In genomic region chr2:218259099-218259921, GRCh38 we compare ENCODE assay signal across 8 cellular contexts. TPM values are rescaled to one million over a fixed set of nuclear protein-coding genes. Genes with fewer than 3 reads are reported as not detected.
DNase-seq lines count a peak whose midpoint lies in the region; ATAC-seq and TF ChIP-seq lines count a peak whose summit lies in the region.

No MANE protein-coding gene starts in this region.

- no peak overlapping the region for H3K9ac ChIP-seq in SK-N-SH

- DNase-seq in Calu3, result no peak
- peak; percentile 81 for DNase-seq in SK-N-SH
- DNase-seq in foreskin fibroblast, result peak; percentile 72 to 88
- DNase-seq in ovary, result peak in 4 of 5 donors; percentile 57 to 79 (median 74)
- no peak for DNase-seq in HK-2 (ENCODE audit: unreplicated experiment)
- DNase-seq in DMS 273 treated with DMSO at 0.1 percent for 48 hours (lab: John Stamatoyannopoulos, UW), result no peak

- TF ChIP-seq POLR2A in ovary (IDR thresholded peaks at IDR 0.05), result peak; percentile 3

- TF ChIP-seq RAD21 in SK-N-SH (IDR thresholded peaks at IDR 0.05; ENCODE audit: low read length), result no peak

- H3K4me2 ChIP-seq in SK-N-SH, result peak overlapping the region; percentile 45; the same call in 1 of the 2 replicates

- 62% methylated on average over 12 of the region's 15 CpGs for WGBS in SK-N-SH (ENCODE audit: low lambda C conversion rate)
- WGBS in ovary, 3 donors, result 3 to 8% (median 5%) methylated on average over 15 of the region's 15 CpGs

- no peaks in the 10 kb centered on the region for H3K9me2 ChIP-seq in SK-N-SH

- H3K36me3 ChIP-seq in SK-N-SH (replicated peaks in 1 of 2; ENCODE audit: control insufficient read depth in 1 of 2, insufficient read depth in 2 of 2, low read length in 1 of 2), result peaks cover 15 to 33% of the 10 kb centered on the region in 2 experiments
- no peaks in the 10 kb centered on the region for H3K36me3 ChIP-seq in ovary

- no peak overlapping the region for H3K4me3 ChIP-seq in SK-N-SH (ENCODE audit: low read depth in 2 of 2, low read length in 1 of 2)
- H3K4me3 ChIP-seq in foreskin fibroblast (ENCODE audit: low read depth in 1 of 2, low read length in 2 of 2), result no peak overlapping the region
- no peak overlapping the region for H3K4me3 ChIP-seq in ovary

- peaks cover 66% of the 10 kb centered on the region for H3K36me3 Mint-ChIP-seq in Calu3 (ENCODE audit: insufficient read depth, unreplicated experiment)

- H3K4me1 ChIP-seq in SK-N-SH (ENCODE audit: control insufficient read depth in 1 of 2, insufficient read depth in 2 of 2, low read depth in 1 of 2, low read length in 1 of 2) (peaks cover 11 to 52% of the 10 kb centered on the region in 2 experiments), ovary (ENCODE audit: insufficient read depth) (peaks cover 22% of the 10 kb centered on the region)

- no peaks in the 10 kb centered on the region for H3K9me3 ChIP-seq in SK-N-SH
- no peaks in the 10 kb centered on the region for H3K9me3 ChIP-seq in ovary

- H3K27ac ChIP-seq in SK-N-SH (ENCODE audit: low read depth in 2 of 2, low read length in 1 of 2) (peak overlapping the region; percentile 75 to 95), ovary (peak overlapping the region; percentile 71 to 80)

- no peaks in the 10 kb centered on the region for H4K20me1 ChIP-seq in SK-N-SH (ENCODE audit: insufficient read depth)

- H3K27me3 ChIP-seq in SK-N-SH (ENCODE audit: insufficient read depth) (no peaks in the 10 kb centered on the region), ovary (no peaks in the 10 kb centered on the region)

- CTCF ChIA-PET in Calu3 (lab: Charles Lee) (no interaction called here), SK-N-SH (lab: Yijun Ruan, JAX) (interaction anchor here (0.9 to 4.2 kb wide), 7 partner anchors 13 to 430 kb away, joined by 3 to 34 read pairs (median 4); partner anchors contain the start of gene CATIP)

- H3K4me1 Mint-ChIP-seq in Calu3 (ENCODE audit: low read depth, unreplicated experiment), result peaks cover 19% of the 10 kb centered on the region

- H3K27me3 Mint-ChIP-seq in Calu3 (ENCODE audit: unreplicated experiment), result no peaks in the 10 kb centered on the region

- peaks cover 42% of the 10 kb centered on the region for H3F3A ChIP-seq in SK-N-SH (replicated peaks; ENCODE audit: insufficient read depth)

- H3K27ac Mint-ChIP-seq in Calu3 (ENCODE audit: unreplicated experiment), result peak overlapping the region; percentile 5

- H3K79me2 ChIP-seq in SK-N-SH (ENCODE audit: insufficient read depth), result no peaks in the 10 kb centered on the region

- peak in 1 of 2 experiments; percentile 45; a peak in 1 of 4 replicates for TF ChIP-seq EP300 in SK-N-SH (IDR thresholded peaks at IDR 0.05; ENCODE audit: borderline replicate concordance in 1 of 2, low read depth in 1 of 2, low read length in 1 of 2)
- TF ChIP-seq EP300 in ovary (IDR thresholded peaks at IDR 0.05), result peak; percentile 51

- intact Hi-C loops in Calu3 (cut with micrococcal nuclease; ENCODE audit: unreplicated experiment) (no loop called here), ovary (cut with DNase I) (no loop called here)

- H2AFZ ChIP-seq in SK-N-SH (ENCODE audit: low read depth), result no peak overlapping the region

- H3K4me3 Mint-ChIP-seq in Calu3 (ENCODE audit: low read depth, unreplicated experiment), result no peak overlapping the region

- BruUV-seq in Calu3 (replicated peaks; lab: Mats Ljungman, UMichigan), result no TSS peak

- POLR2A ChIA-PET in SK-N-SH (lab: Yijun Ruan, JAX), result no interaction called here

- TF ChIP-seq CTCF in Calu3 (IDR thresholded peaks at IDR 0.05; ENCODE audit: unreplicated experiment) (no peak), SK-N-SH (IDR thresholded peaks at IDR 0.05) (no peak), foreskin fibroblast (IDR thresholded peaks at IDR 0.05; ENCODE audit: low read depth, low read length) (no peak), ovary (IDR thresholded peaks at IDR 0.05) (peak in 1 of 3 donors; percentile 6)

- ATAC-seq in GM21515 (IDR thresholded peaks at IDR 0.05; ENCODE audit: unreplicated experiment), result no peak
- no peak for ATAC-seq in HG03520 (IDR thresholded peaks at IDR 0.05; ENCODE audit: unreplicated experiment)

- no peaks in the 10 kb centered on the region for H3K9me3 Mint-ChIP-seq in Calu3 (ENCODE audit: low read depth, unreplicated experiment)

TF ChIP-seq in SK-N-SH, 30 proteins besides CTCF, POLR2A, EP300 and RAD21 (continues in another document):
- no peak for TF ChIP-seq ELF1 (IDR thresholded peaks at IDR 0.05)
- TF ChIP-seq ZBTB33 (IDR thresholded peaks at IDR 0.05; ENCODE audit: borderline replicate concordance, low read depth), result no peak
- TF ChIP-seq RFX5 (IDR thresholded peaks at IDR 0.05; ENCODE audit: low read length), result no peak
- TF ChIP-seq USF1 (IDR thresholded peaks at IDR 0.05; ENCODE audit: borderline replicate concordance, low read depth), result no peak
- no peak for TF ChIP-seq EZH2phosphoT487 (IDR thresholded peaks at IDR 0.05; ENCODE audit: borderline replicate concordance, low read depth)
- peak; percentile 50; the same call in 1 of the 2 replicates for TF ChIP-seq MXI1 (IDR thresholded peaks at IDR 0.05; ENCODE audit: low read depth, low read length)
- no peak for TF ChIP-seq TEAD4 (IDR thresholded peaks at IDR 0.05; ENCODE audit: borderline replicate concordance, insufficient read depth)
- TF ChIP-seq RXRA (IDR thresholded peaks at IDR 0.05; ENCODE audit: borderline replicate concordance, low read depth), result no peak
- peak; percentile 63 for TF ChIP-seq POLR2AphosphoS5 (IDR thresholded peaks at IDR 0.05; ENCODE audit: low read depth, low read length)
- TF ChIP-seq RCOR1 (IDR thresholded peaks at IDR 0.05; ENCODE audit: low read length), result 0 out of 2 replicates have a peak, but pooled peaks have one; percentile 17
- TF ChIP-seq JUND (IDR thresholded peaks at IDR 0.05), result peak; percentile 48; the same call in 1 of the 2 replicates
- TF ChIP-seq CHD2 (IDR thresholded peaks at IDR 0.05; ENCODE audit: low read length, partially characterized antibody), result peak; percentile 22
- peak; percentile 63 for TF ChIP-seq FOSL2 (IDR thresholded peaks at IDR 0.05; ENCODE audit: borderline replicate concordance, low read depth)

RNA-seq across cellular contexts. Expression of gene GPBAR1, which starts 1.5 kb away (rescaled TPM):
- total RNA-seq in Calu3 (2022) (1.1 and 1.5 TPM in 2 replicates), ovary (1 to 10 TPM in 5 of 7 donors, under 1 TPM in 2; 0.38 to 3.8 (median 2.1) TPM)
- polyA plus RNA-seq in SK-N-SH (2012; rRNA removed) (0.08 and 0.13 TPM in 2 replicates), ovary (1 to 10 TPM in 1 of 2 donors, under 1 TPM in 1; 0.28 to 2.8 TPM)
- polyA plus RNA-seq in SK-N-SH (2012; cell fraction: cytosol; rRNA removed), result 0.03 and 0.05 TPM in 2 replicates
- polyA plus RNA-seq in SK-N-SH (2012; cell fraction: nucleus; rRNA removed), result 0.38 and 0.50 TPM in 2 replicates

RNA-seq across cellular contexts. Expression of gene AAMP, which starts 10.6 kb away (rescaled TPM):
- total RNA-seq in Calu3 (2022) (102 and 117 TPM in 2 replicates), ovary (100 to 1,000 TPM in 5 of 7 donors, 10 to 100 TPM in 2; 86.5 to 123 (median 106) TPM)
- polyA plus RNA-seq in SK-N-SH (2012; rRNA removed) (223 and 276 TPM in 2 replicates), ovary (100 to 1,000 TPM in 1 of 2 donors, 10 to 100 TPM in 1; 71.1 to 144 TPM)
- 191 and 203 TPM in 2 replicates for polyA plus RNA-seq in SK-N-SH (2012; cell fraction: cytosol; rRNA removed)
- polyA plus RNA-seq in SK-N-SH (2012; cell fraction: nucleus; rRNA removed), result 302 and 308 TPM in 2 replicates

RNA-seq across cellular contexts. Expression of gene PNKD, which starts 11.0 kb away (rescaled TPM):
- total RNA-seq in Calu3 (2022) (46.8 and 54.0 TPM in 2 replicates), ovary (10 to 100 TPM; 37.3 to 59.6 (median 48.1) TPM)
- polyA plus RNA-seq in SK-N-SH (2012; rRNA removed) (92.2 and 101 TPM in 2 replicates), ovary (10 to 100 TPM; 23.3 to 74.5 TPM)
- polyA plus RNA-seq in SK-N-SH (2012; cell fraction: cytosol; rRNA removed), result 56.7 and 75.3 TPM in 2 replicates
- polyA plus RNA-seq in SK-N-SH (2012; cell fraction: nucleus; rRNA removed), result 57.8 and 74.7 TPM in 2 replicates

RNA-seq across cellular contexts. Expression of gene TMBIM1, which starts 33.0 kb away (rescaled TPM):
- total RNA-seq in Calu3 (2022), result 229 and 289 TPM in 2 replicates
- 7.3 and 7.8 TPM in 2 replicates for polyA plus RNA-seq in SK-N-SH (2012; rRNA removed)
- 4.4 and 6.8 TPM in 2 replicates for polyA plus RNA-seq in SK-N-SH (2012; cell fraction: cytosol; rRNA removed)
- polyA plus RNA-seq in SK-N-SH (2012; cell fraction: nucleus; rRNA removed), result 4.5 and 5.3 TPM in 2 replicates
- total RNA-seq in ovary, result 100 to 1,000 TPM in 6 of 7 donors, 10 to 100 TPM in 1; 80.6 to 137 (median 114) TPM
- 100 to 1,000 TPM; 106 to 259 TPM for polyA plus RNA-seq in ovary

RNA-seq across cellular contexts. Expression of gene ARPC2, which starts 42.3 kb away (rescaled TPM):
- total RNA-seq in Calu3 (2022) (368 and 374 TPM in 2 replicates), ovary (100 to 1,000 TPM; 135 to 229 (median 166) TPM)
- polyA plus RNA-seq in SK-N-SH (2012; rRNA removed) (319 and 387 TPM in 2 replicates), ovary (100 to 1,000 TPM; 170 to 357 TPM)
- 392 and 457 TPM in 2 replicates for polyA plus RNA-seq in SK-N-SH (2012; cell fraction: cytosol; rRNA removed)
- polyA plus RNA-seq in SK-N-SH (2012; cell fraction: nucleus; rRNA removed), result 156 and 201 TPM in 2 replicates

Comparison
In these comparisons a context has a peak if more than half of its experiments do, and no peak if none do; other contexts are left out.
1. DNase-seq: peak in SK-N-SH (single experiment), foreskin fibroblast (2 of 2) and ovary (4 of 5); none in Calu3 (single experiment), HK-2 (single experiment) and DMS 273 treated with DMSO at 0.1 percent for 48 hours (single experiment).